Comparison of ENCODE assay signal across 13 cellular contexts in genomic region chr12:25186038-25186787, GRCh38. TPM values are rescaled to one million over a fixed set of nuclear protein-coding genes. Genes with fewer than 3 reads are reported as not detected.
DNase-seq lines count a peak whose midpoint lies in the region; ATAC-seq and TF ChIP-seq lines count a peak whose summit lies in the region.
"Had no signal": no experiment of that assay in that cellular context is flagged by ENCODE, and none has a peak within 500 bp of the region (broad histone marks: within the 10 kb centered on the region; RNA-seq: fewer than 3 reads in every experiment).

No MANE protein-coding gene starts in this region.

- H3K79me2 ChIP-seq in mammary epithelial cell (ENCODE audit: insufficient read depth, low read length): no peaks in the 10 kb centered on the region

- no peaks in the 10 kb centered on the region for H3K27me3 ChIP-seq in mammary epithelial cell (ENCODE audit: insufficient read depth, low read length)
- H3K27me3 ChIP-seq: pancreas, SJCRH30 had no signal

- H3K4me2 ChIP-seq in mammary epithelial cell (ENCODE audit: insufficient read depth, low read depth, low read length): peak overlapping the region; percentile 71

- H3K27ac ChIP-seq in mammary epithelial cell (ENCODE audit: insufficient read depth, low read depth, low read length): no peak overlapping the region
- H3K27ac ChIP-seq: pancreas, SJCRH30 had no signal

- no peak overlapping the region for H3K4me3 ChIP-seq in mammary epithelial cell (replicated peaks in 1 of 3; ENCODE audit: insufficient read depth in 1 of 3, low read depth in 2 of 3, low read length in 3 of 3)
- H3K4me3 ChIP-seq: pancreas, SJCRH30 had no signal

- in situ Hi-C loops in mammary epithelial cell (cut with MboI; ENCODE audit: low sequenced_read_pairs in 2 of 2): no loop called here

- intact Hi-C loops in mammary epithelial cell (cut with micrococcal nuclease): no loop called here

- no TSS peak for BruUV-seq in mammary epithelial cell (replicated peaks; lab: Mats Ljungman, UMichigan)

- H3K36me3 ChIP-seq in mammary epithelial cell (ENCODE audit: insufficient read depth, low read length): no peaks in the 10 kb centered on the region
- H3K36me3 ChIP-seq: pancreas, SJCRH30 had no signal

- peaks cover 15% of the 10 kb centered on the region for H3K4me1 ChIP-seq in mammary epithelial cell (ENCODE audit: insufficient read depth, low read length)
- H3K4me1 ChIP-seq: pancreas had no signal

- CTCF ChIA-PET in mammary epithelial cell (lab: Charles Lee; ENCODE audit: low non-redundant PET): no interaction called here

- no peak overlapping the region for H3K9ac ChIP-seq in mammary epithelial cell (ENCODE audit: insufficient read depth, low read length)

- H4K20me1 ChIP-seq in mammary epithelial cell (ENCODE audit: insufficient read depth, low read length): no peaks in the 10 kb centered on the region

- dilution Hi-C loops in mammary epithelial cell (cut with HindIII; ENCODE audit: low sequenced_read_pairs): no loop called here

- ATAC-seq in GM18502 (IDR thresholded peaks at IDR 0.05; ENCODE audit: poor library complexity, unreplicated experiment) (peak; percentile 72), GM19463 (IDR thresholded peaks at IDR 0.05; ENCODE audit: unreplicated experiment) (peak; percentile 64), HG03520 (IDR thresholded peaks at IDR 0.05; ENCODE audit: unreplicated experiment) (peak; percentile 42), omental fat pad (ENCODE audit: low FRiP score) (no peak)

- no peaks in the 10 kb centered on the region for H3K9me3 ChIP-seq in mammary epithelial cell (replicated peaks; ENCODE audit: insufficient read depth, low read length)
- H3K9me3 ChIP-seq: pancreas had no signal

- 86% methylated on average over 4 of the region's 4 CpGs for WGBS in mammary epithelial cell (ENCODE audit: low coverage, missing lambda C conversion rate)

- no peak for DNase-seq in mammary epithelial cell
- no peak for DNase-seq in cerebellar cortex (ENCODE audit: low spot score)
- no peak for DNase-seq in DMS79 treated with DMSO at 0.1 percent for 48 hours (lab: John Stamatoyannopoulos, UW)
- DNase-seq in NCI-H1105 treated with DMSO at 0.1 percent for 48 hours (lab: John Stamatoyannopoulos, UW): no peak
- no peak for DNase-seq in omental fat pad (ENCODE audit: low spot score)
- DNase-seq: activated CD4-positive, alpha-beta T cell treated with anti-CD3 and anti-CD28 coated beads, Interleukin-2, amount 50 U/mL, for 1 hour; kidney glomerular epithelial cell; NCI-H2081 treated with DMSO at 0.1 percent for 48 hours; pancreas; SJCRH30 had no signal

- TF ChIP-seq CTCF in mammary epithelial cell (conservative IDR thresholded peaks at IDR 0.05 in 1 of 2, IDR thresholded peaks at IDR 0.05 in 1 of 2; ENCODE audit: extremely low read depth in 1 of 2, insufficient read depth in 1 of 2, low read depth in 1 of 2, low read length in 2 of 2): no peak
- TF ChIP-seq CTCF in omental fat pad (IDR thresholded peaks at IDR 0.05): no peak

- peak overlapping the region; percentile 81 for H2AFZ ChIP-seq in mammary epithelial cell (ENCODE audit: low read depth, low read length)

RNA-seq across cellular contexts. Expression of gene DNAI7, which starts 8.7 kb away (rescaled TPM):
- under 1 TPM in 1 of 2 donors, not detected in 1; 0.50 TPM for total RNA-seq in mammary epithelial cell
- polyA plus RNA-seq in mammary epithelial cell: 0.08 TPM
- not detected for polyA minus RNA-seq in mammary epithelial cell
- 1 to 10 TPM in 1 of 4 donors, under 1 TPM in 2, not detected in 1; 0.47 to 3.5 (median 0.56) TPM for total RNA-seq in omental fat pad
- total RNA-seq: SJCRH30 had no signal

RNA-seq across cellular contexts. Expression of gene ETFRF1, which starts 8.8 kb away (rescaled TPM):
- total RNA-seq in mammary epithelial cell: 10 to 100 TPM; 14.4 to 19.0 TPM
- polyA plus RNA-seq in mammary epithelial cell: 6.1 TPM
- 1.8 TPM for polyA minus RNA-seq in mammary epithelial cell
- 10 to 100 TPM; 21.3 to 54.5 (median 33.9) TPM for total RNA-seq in omental fat pad
